Comparison of ENCODE assay signal across 19 cellular contexts in the genomic region with DNA sequence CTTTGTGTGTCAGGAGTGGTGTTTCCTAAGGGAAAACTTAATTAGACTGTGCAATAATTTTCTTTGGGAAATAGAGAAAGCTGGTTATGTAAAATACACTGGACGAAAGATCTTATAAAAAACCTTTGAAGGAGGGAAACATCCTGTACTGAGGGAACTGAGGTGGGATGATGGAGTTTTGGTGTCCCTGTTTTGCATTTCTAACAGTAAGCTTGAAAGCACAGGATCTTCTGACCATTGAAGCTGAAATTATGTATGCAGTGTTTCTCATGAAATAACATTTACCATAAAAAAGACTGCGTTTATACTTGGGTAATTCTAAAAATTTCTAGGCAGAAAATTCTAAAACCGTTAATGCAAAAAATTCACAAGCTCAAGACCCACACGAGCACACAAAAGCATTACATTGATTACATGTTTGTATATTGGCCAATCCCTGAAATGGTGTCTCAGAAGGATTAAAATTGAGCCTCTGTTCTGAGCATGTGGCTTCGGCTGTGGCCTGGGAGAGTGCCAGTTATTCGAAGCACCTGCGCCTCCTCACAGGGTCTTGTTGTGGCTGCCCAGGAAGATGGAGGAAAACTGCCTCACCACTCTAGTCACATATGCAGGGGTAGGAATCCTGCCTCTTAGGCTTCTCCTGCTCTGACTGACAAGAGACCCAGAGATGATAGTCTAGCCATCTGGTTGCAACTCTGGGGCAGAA. TPM values are rescaled to one million over a fixed set of nuclear protein-coding genes. Genes with fewer than 3 reads are reported as not detected.
A peak's percentile ranks its signal among the peaks of the same experiment; 100 is the strongest.
DNase-seq lines count a peak whose midpoint lies in the region; ATAC-seq and TF ChIP-seq lines count a peak whose summit lies in the region.
"Had no signal": no experiment of that assay in that cellular context is flagged by ENCODE, and none has a peak within 500 bp of the region (broad histone marks: within the 10 kb centered on the region; RNA-seq: fewer than 3 reads in every experiment).

No MANE protein-coding gene starts in this region.

- ATAC-seq in HG02840 (IDR thresholded peaks at IDR 0.05; ENCODE audit: low FRiP score, unreplicated experiment): no peak
- ATAC-seq: left colon; stimulated activated effector memory CD8-positive, alpha-beta T cell treated with anti-CD3 and anti-CD28 coated beads, Interleukin-12 subunit alpha, Interleukin-12 subunit beta, amount 100 ng/mL, for 72 hours had no signal

- H4K91ac ChIP-seq in trophoblast cell (ENCODE audit: low read depth, low read length): peak overlapping the region; percentile 24

- H3K14ac ChIP-seq in trophoblast cell (ENCODE audit: low read length): no peak overlapping the region

- WGBS in trophoblast cell (ENCODE audit: extremely low coverage, insufficient coverage, insufficient read length): no CpG with 5 or more reads among the region's 7 CpGs

- peaks cover 7% of the 10 kb centered on the region for H3K79me1 ChIP-seq in trophoblast cell (ENCODE audit: low read length)

- H3K4me2 ChIP-seq in trophoblast cell (ENCODE audit: low read length): no peak overlapping the region

- no peak for TF ChIP-seq CTCF in GM12865 (IDR thresholded peaks at IDR 0.05; ENCODE audit: insufficient read depth, low read depth, low read length, missing control alignments)

- no peaks in the 10 kb centered on the region for H3K27me3 ChIP-seq in trophoblast cell (ENCODE audit: insufficient read depth, low read length)
- H3K27me3 ChIP-seq: transverse colon had no signal

- no peak overlapping the region for H3K23ac ChIP-seq in trophoblast cell (ENCODE audit: low read length)

- H3K4me3 ChIP-seq in GM12865 (ENCODE audit: low read depth, low read length): no peak overlapping the region
- no peak overlapping the region for H3K4me3 ChIP-seq in trophoblast cell (ENCODE audit: low read depth, low read length)
- H3K4me3 ChIP-seq: skin epidermis, transverse colon had no signal

- no peak overlapping the region for H3K18ac ChIP-seq in trophoblast cell (ENCODE audit: low read length)

- H4K8ac ChIP-seq in trophoblast cell (ENCODE audit: low read depth, low read length): no peak overlapping the region

- peaks cover 3% of the 10 kb centered on the region for H3K79me2 ChIP-seq in trophoblast cell (ENCODE audit: control insufficient read depth, insufficient read depth, low read length, poor library complexity)

- peak overlapping the region; percentile 21 for H2BK5ac ChIP-seq in trophoblast cell (ENCODE audit: low read depth, low read length, poor library complexity)

- no peak overlapping the region for H4K12ac ChIP-seq in trophoblast cell (ENCODE audit: low read depth, low read length)

- peak overlapping the region; percentile 75 for H3K4ac ChIP-seq in trophoblast cell (ENCODE audit: low read depth, low read length)

- no peaks in the 10 kb centered on the region for H3K36me3 ChIP-seq in trophoblast cell (ENCODE audit: control insufficient read depth in 1 of 2, insufficient read depth in 2 of 2, low read length in 2 of 2)
- H3K36me3 ChIP-seq: transverse colon had no signal

- H3K4me1 ChIP-seq in trophoblast cell (ENCODE audit: control insufficient read depth in 1 of 2, insufficient read depth in 2 of 2, low read length in 2 of 2): peaks cover 3 to 13% of the 10 kb centered on the region in 2 experiments
- H3K4me1 ChIP-seq: transverse colon had no signal

- H3K9me3 ChIP-seq in trophoblast cell (ENCODE audit: insufficient read depth, low read depth, low read length): no peaks in the 10 kb centered on the region
- H3K9me3 ChIP-seq: transverse colon had no signal

- H2BK12ac ChIP-seq in trophoblast cell (ENCODE audit: low read length): no peak overlapping the region

- no peak overlapping the region for H2BK120ac ChIP-seq in trophoblast cell (ENCODE audit: insufficient read depth, low read length, poor library complexity)

- no peak overlapping the region for H2AK5ac ChIP-seq in trophoblast cell (ENCODE audit: low read length)

- no peak overlapping the region for H2AFZ ChIP-seq in trophoblast cell (ENCODE audit: insufficient read depth, low read length, poor library complexity)

- H3K27ac ChIP-seq in trophoblast cell (ENCODE audit: low read depth, low read length): no peak overlapping the region
- H3K27ac ChIP-seq: HL-60, skin epidermis, transverse colon had no signal

- DNase-seq in GM12865 (ENCODE audit: low read depth) (peak; percentile 27), NCI-H1092 treated with DMSO at 0.1 percent for 48 hours (lab: John Stamatoyannopoulos, UW) (peak; percentile 36), RPMI8226 (peak; percentile 82), trophoblast cell (no peak), OCI-M1 (lab: John Stamatoyannopoulos, UW) (no peak), SKM-1 treated with dmso at 0.1 percent for 144 hours (lab: John Stamatoyannopoulos, UW; ENCODE audit: unreplicated experiment) (no peak)
- no peak for DNase-seq in stimulated activated CD4-positive, alpha-beta T cell treated with anti-CD3 and anti-CD28 coated beads, Interleukin-2, amount 100 ng/mL, for 24 hours
- DNase-seq: activated CD4-positive, CD25-positive, alpha-beta regulatory T cell treated with anti-CD3 and anti-CD28 coated beads, Interleukin-2, amount 50 U/mL, for 72 hours; activated gamma-delta T cell; KBM-7; left colon; NCI-H1694; NCI-H774; SHP77 treated with DMSO at 0.1 percent for 48 hours; transverse colon had no signal

- no peak overlapping the region for H3K9ac ChIP-seq in trophoblast cell (ENCODE audit: low read length)

RNA-seq across cellular contexts. Expression of a gene that starts 49.5 kb away (rescaled TPM):
- polyA plus RNA-seq in trophoblast cell (2013): 15.6 and 15.7 TPM in 2 replicates

Comparison
In these comparisons a context has a peak if more than half of its experiments do, and no peak if none do; other contexts are left out.
1. DNase-seq: peak in GM12865 (single experiment), NCI-H1092 treated with DMSO at 0.1 percent for 48 hours (single experiment) and RPMI8226 (single experiment); none in trophoblast cell (0 of 2), OCI-M1 (single experiment), stimulated activated CD4-positive, alpha-beta T cell treated with anti-CD3 and anti-CD28 coated beads, Interleukin-2, amount 100 ng/mL, for 24 hours (0 of 2) and SKM-1 treated with dmso at 0.1 percent for 144 hours (single experiment).